ENCODE assay signal across 24 cellular contexts in the genomic region with DNA sequence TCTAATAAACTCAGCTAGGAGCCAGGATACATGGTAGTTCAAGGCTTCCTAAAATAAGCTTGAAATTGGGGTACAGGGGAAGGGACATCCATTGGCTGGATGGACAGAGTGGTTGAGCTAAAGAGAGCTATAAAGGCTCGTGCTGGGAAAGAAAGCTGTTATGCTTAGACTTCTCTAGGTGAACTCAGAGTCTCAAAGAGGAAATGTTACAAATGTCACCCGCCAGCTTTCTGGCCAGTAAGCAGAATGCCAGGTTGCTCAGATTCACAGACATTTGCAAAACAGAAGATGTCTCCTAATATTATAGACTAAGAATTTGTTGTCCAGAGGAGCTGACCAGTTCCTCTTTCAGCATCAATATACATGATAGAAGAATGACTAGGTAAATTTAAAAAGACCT.
"Had no signal": no experiment of that assay in that cellular context is flagged by ENCODE, and none has a peak within 500 bp of the region (broad histone marks: within the 10 kb centered on the region; RNA-seq: fewer than 3 reads in every experiment).

No MANE protein-coding gene starts in this region.

- H3K36me3 Mint-ChIP-seq: brain had no signal

- H3K4me3 ChIP-seq: lower lobe of right lung, mucosa of descending colon, stomach, transverse colon, uterus had no signal

- H3K36me3 ChIP-seq: uterus had no signal

- H3K4me1 ChIP-seq: uterus had no signal

- H3K27ac Mint-ChIP-seq: activated CD4-positive, alpha-beta T cell treated with anti-CD3 and anti-CD28 coated beads, Interleukin-2, amount 10 ng/mL, durations not matched to agents 7 days and 5 days; activated naive CD4-positive, alpha-beta T cell treated with anti-CD3 and anti-CD28 coated beads, Interleukin-2, amount 50 U/mL, for 24 hours; brain had no signal

- DNase-seq: activated CD4-positive, alpha-beta T cell treated with anti-CD3 and anti-CD28 coated beads, Interleukin-2, amount 10 ng/mL, durations not matched to agents 7 days and 5 days; activated gamma-delta T cell treated with Interleukin-2 at 50 U/mL for 16 hours; activated T-cell treated with anti-CD3 and anti-CD28 coated beads, Interleukin-2, amount 50 U/mL, for 1 hour; anterior cingulate cortex; central memory CD4-positive, alpha-beta T cell; dermis blood vessel endothelial cell; effector CD8-positive, alpha-beta T cell; foreskin melanocyte; islet precursor cell; left colon; lower lobe of right lung; mesendoderm; mucosa of descending colon; posterior cingulate gyrus; stimulated activated CD4-positive, alpha-beta T cell treated with anti-CD3 and anti-CD28 coated beads, Interleukin-12 subunit alpha, Interleukin-12 subunit beta, amount 100 ng/mL, for 4 hours; stimulated activated CD4-positive, alpha-beta T cell treated with anti-CD3 and anti-CD28 coated beads, Interleukin-1b, Interleukin-23, amount 100 ng/mL, for 48 hours; stomach; transverse colon; uterus had no signal

- H3K27ac ChIP-seq: lower lobe of right lung, VCaP had no signal

- H3K9me3 Mint-ChIP-seq: activated CD4-positive, alpha-beta T cell treated with anti-CD3 and anti-CD28 coated beads, Interleukin-2, amount 10 ng/mL, durations not matched to agents 7 days and 5 days; activated naive CD4-positive, alpha-beta T cell treated with anti-CD3 and anti-CD28 coated beads, Interleukin-2, amount 50 U/mL, for 24 hours; brain; neural crest cell had no signal

- H3K4me3 Mint-ChIP-seq: activated CD4-positive, alpha-beta T cell treated with anti-CD3 and anti-CD28 coated beads, Interleukin-2, amount 10 ng/mL, durations not matched to agents 7 days and 5 days; activated naive CD4-positive, alpha-beta T cell treated with anti-CD3 and anti-CD28 coated beads, Interleukin-2, amount 50 U/mL, for 24 hours; brain; neural crest cell had no signal

- H3K27me3 Mint-ChIP-seq: activated CD4-positive, alpha-beta T cell treated with anti-CD3 and anti-CD28 coated beads, Interleukin-2, amount 10 ng/mL, durations not matched to agents 7 days and 5 days; activated naive CD4-positive, alpha-beta T cell treated with anti-CD3 and anti-CD28 coated beads, Interleukin-2, amount 50 U/mL, for 24 hours; brain had no signal

- ATAC-seq: activated CD4-positive, CD25-positive, alpha-beta regulatory T cell treated with anti-CD3 and anti-CD28 coated beads, Interleukin-2, amount 50 U/mL, for 24 hours; left colon; lower lobe of right lung; mucosa of descending colon had no signal

- H3K9me3 ChIP-seq: lower lobe of right lung, mucosa of descending colon, stomach, transverse colon, uterus had no signal

- H3K4me1 Mint-ChIP-seq: activated CD4-positive, alpha-beta T cell treated with anti-CD3 and anti-CD28 coated beads, Interleukin-2, amount 10 ng/mL, durations not matched to agents 7 days and 5 days; activated naive CD4-positive, alpha-beta T cell treated with anti-CD3 and anti-CD28 coated beads, Interleukin-2, amount 50 U/mL, for 24 hours; neural crest cell had no signal

- H3K27me3 ChIP-seq: stomach, transverse colon, uterus had no signal
